In genomic region chr10:16952010-16952550, GRCh38 we compare ENCODE assay signal across 19 cellular contexts.
DNase-seq lines count a peak whose midpoint lies in the region; ATAC-seq and TF ChIP-seq lines count a peak whose summit lies in the region.
"Had no signal": no experiment of that assay in that cellular context is flagged by ENCODE, and none has a peak within 500 bp of the region (broad histone marks: within the 10 kb centered on the region; RNA-seq: fewer than 3 reads in every experiment).

No MANE protein-coding gene starts in this region.

- TF ChIP-seq CTCF in fibroblast of lung (conservative IDR thresholded peaks at IDR 0.05 in 1 of 2, IDR thresholded peaks at IDR 0.05 in 1 of 2; ENCODE audit: low read depth in 1 of 2, low read length in 2 of 2): no peak
- TF ChIP-seq CTCF in progenitor cell of endocrine pancreas (IDR thresholded peaks at IDR 0.05; ENCODE audit: unreplicated experiment): no peak

- peak overlapping the region; percentile 17 for H3K27ac Mint-ChIP-seq in progenitor cell of endocrine pancreas
- H3K27ac Mint-ChIP-seq: naive B cell; T-helper 1 cell treated with Interleukin-12 subunit alpha and Interleukin-12 subunit beta and Interleukin-4 antibody, amounts not matched to agents 30 μg/mL and 1 μg/mL, for 36 hours had no signal

- no peaks in the 10 kb centered on the region for H3K79me2 ChIP-seq in fibroblast of lung (ENCODE audit: control insufficient read depth, insufficient read depth, low read length)

- H3K36me3 Mint-ChIP-seq in progenitor cell of endocrine pancreas (ENCODE audit: insufficient read depth): no peaks in the 10 kb centered on the region

- DNase-seq in NCI-H2081 (lab: John Stamatoyannopoulos, UW) (peak; percentile 42 to 65), NCI-H2081 treated with DMSO at 0.1 percent for 48 hours (lab: John Stamatoyannopoulos, UW) (no peak), NCI-H748 treated with DMSO at 0.1 percent for 48 hours (lab: John Stamatoyannopoulos, UW) (peak; percentile 33), fibroblast of lung (ENCODE audit: low read depth in 2 of 2) (no peak), progenitor cell of endocrine pancreas (ENCODE audit: low spot score, unreplicated experiment) (no peak), NCI-H128 (lab: John Stamatoyannopoulos, UW; ENCODE audit: unreplicated experiment) (no peak)
- no peak for DNase-seq in activated T-cell treated with anti-CD3 and anti-CD28 coated beads, Interleukin-2, amount 50 U/mL, for 48 hours
- DNase-seq: activated CD4-positive, alpha-beta T cell treated with anti-CD3 and anti-CD28 coated beads for 1 hour; activated T-cell treated with anti-CD3 and anti-CD28 coated beads, Interleukin-2, amount 50 U/mL, for 1 hour; adrenal gland; GOT3; naive B cell; NCI-H345; PC-3; stimulated activated CD4-positive, alpha-beta T cell treated with anti-CD3 and anti-CD28 coated beads, Interleukin-4, amount 100 ng/mL, for 4 hours; upper lobe of left lung had no signal

- peaks cover 6% of the 10 kb centered on the region for H3K4me1 ChIP-seq in fibroblast of lung (ENCODE audit: control insufficient read depth, extremely low read depth, insufficient read depth, low read length)

- H3K9me3 ChIP-seq in fibroblast of lung (ENCODE audit: control insufficient read depth, insufficient read depth, low read depth, low read length): no peaks in the 10 kb centered on the region
- H3K9me3 ChIP-seq: adrenal gland, upper lobe of left lung had no signal

- no peaks in the 10 kb centered on the region for H3K27me3 Mint-ChIP-seq in progenitor cell of endocrine pancreas
- H3K27me3 Mint-ChIP-seq: naive B cell had no signal

- H4K20me1 ChIP-seq in fibroblast of lung (ENCODE audit: control insufficient read depth, extremely low read depth, insufficient read depth, low read length): no peaks in the 10 kb centered on the region

- H3K27me3 ChIP-seq in fibroblast of lung (ENCODE audit: control insufficient read depth, insufficient read depth, low read length): no peaks in the 10 kb centered on the region
- H3K27me3 ChIP-seq: adrenal gland, upper lobe of left lung had no signal

- no peaks in the 10 kb centered on the region for H3K9me3 Mint-ChIP-seq in progenitor cell of endocrine pancreas (ENCODE audit: low read depth)
- H3K9me3 Mint-ChIP-seq: naive B cell; T-helper 1 cell treated with Interleukin-12 subunit alpha and Interleukin-12 subunit beta and Interleukin-4 antibody, amounts not matched to agents 30 μg/mL and 1 μg/mL, for 36 hours had no signal

- no peaks in the 10 kb centered on the region for H3K36me3 ChIP-seq in fibroblast of lung (ENCODE audit: control insufficient read depth, insufficient read depth, low read length)
- H3K36me3 ChIP-seq: adrenal gland, upper lobe of left lung had no signal

- no peak overlapping the region for H3K4me3 ChIP-seq in fibroblast of lung (replicated peaks in 1 of 4; ENCODE audit: control extremely low read depth in 1 of 4, insufficient read depth in 1 of 4, low read depth in 3 of 4, low read length in 4 of 4)
- H3K4me3 ChIP-seq: adrenal gland, upper lobe of left lung had no signal

- ATAC-seq in GM21737 (IDR thresholded peaks at IDR 0.05; ENCODE audit: unreplicated experiment): no peak
- ATAC-seq: left lobe of liver, PC-3 had no signal

- peaks cover 23% of the 10 kb centered on the region for H3K4me1 Mint-ChIP-seq in progenitor cell of endocrine pancreas (ENCODE audit: low read depth)

- H3K4me3 Mint-ChIP-seq in progenitor cell of endocrine pancreas (ENCODE audit: low read depth): no peak overlapping the region
- H3K4me3 Mint-ChIP-seq: naive B cell; T-helper 1 cell treated with Interleukin-12 subunit alpha and Interleukin-12 subunit beta and Interleukin-4 antibody, amounts not matched to agents 30 μg/mL and 1 μg/mL, for 36 hours had no signal

- H2AFZ ChIP-seq in fibroblast of lung (ENCODE audit: low read length): peak overlapping the region; percentile 38

- H3K9ac ChIP-seq in fibroblast of lung (ENCODE audit: insufficient read depth, low read length): no peak overlapping the region

- H3K27ac ChIP-seq in fibroblast of lung (ENCODE audit: insufficient read depth, low read length): no peak overlapping the region
- H3K27ac ChIP-seq: adrenal gland had no signal

- H3K4me2 ChIP-seq in fibroblast of lung (ENCODE audit: extremely low read depth, insufficient read depth, low read length): no peak overlapping the region

Comparison
In these comparisons a context has a peak if more than half of its experiments do, and no peak if none do; other contexts are left out.
1. DNase-seq: peak in NCI-H2081 (2 of 2) and NCI-H748 treated with DMSO at 0.1 percent for 48 hours (single experiment); none in NCI-H2081 treated with DMSO at 0.1 percent for 48 hours (single experiment), fibroblast of lung (0 of 2), progenitor cell of endocrine pancreas (single experiment), NCI-H128 (single experiment) and activated T-cell treated with anti-CD3 and anti-CD28 coated beads, Interleukin-2, amount 50 U/mL, for 48 hours (0 of 2).